In the genomic region with DNA sequence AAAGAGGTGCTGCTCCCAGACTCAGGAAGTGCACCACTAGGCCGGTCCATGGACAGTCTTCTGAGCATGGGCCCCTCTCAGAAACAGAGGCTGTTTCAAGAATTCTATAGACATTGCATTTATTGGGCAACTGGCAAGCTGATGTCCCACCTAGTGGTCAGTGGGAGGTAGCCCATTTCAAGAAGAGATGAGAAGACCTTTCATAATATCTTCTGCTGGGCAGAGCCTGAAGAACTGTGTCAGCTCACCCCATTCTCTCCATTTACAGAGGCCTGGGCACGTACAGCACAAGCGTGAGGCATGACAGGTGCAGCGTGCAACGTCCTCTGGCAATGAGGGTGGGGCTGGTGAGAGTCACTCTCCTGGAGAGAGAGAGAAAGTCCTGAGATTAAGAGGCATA, we compare ENCODE assay signal across 1 cellular context.
TF ChIP-seq lines count a peak whose summit lies in the region.

No MANE protein-coding gene starts in this region.

TF ChIP-seq in K562, 482 proteins besides CTCF, POLR2A, EP300 and RAD21 (continued from another document):
- TF ChIP-seq, protein P1, sequence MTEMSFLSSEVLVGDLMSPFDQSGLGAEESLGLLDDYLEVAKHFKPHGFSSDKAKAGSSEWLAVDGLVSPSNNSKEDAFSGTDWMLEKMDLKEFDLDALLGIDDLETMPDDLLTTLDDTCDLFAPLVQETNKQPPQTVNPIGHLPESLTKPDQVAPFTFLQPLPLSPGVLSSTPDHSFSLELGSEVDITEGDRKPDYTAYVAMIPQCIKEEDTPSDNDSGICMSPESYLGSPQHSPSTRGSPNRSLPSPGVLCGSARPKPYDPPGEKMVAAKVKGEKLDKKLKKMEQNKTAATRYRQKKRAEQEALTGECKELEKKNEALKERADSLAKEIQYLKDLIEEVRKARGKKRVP (CRISPR knock-in tag; IDR thresholded peaks at IDR 0.05) = 0 out of 2 replicates have a peak, but pooled peaks have one; percentile 47
- TF ChIP-seq MYC (IDR thresholded peaks at IDR 0.05; ENCODE audit: low read depth, low read length) = 0 out of 2 replicates have a peak, but pooled peaks have one; percentile 18
- TF ChIP-seq MYC (CRISPR knock-in tag; IDR thresholded peaks at IDR 0.05; ENCODE audit: borderline replicate concordance, low read depth) = no peak
- TF ChIP-seq KDM2B (CRISPR knock-in tag; IDR thresholded peaks at IDR 0.05) = no peak
- TF ChIP-seq MAFF (IDR thresholded peaks at IDR 0.05; ENCODE audit: low read length) = peak; percentile 39; the same call in 1 of the 2 replicates
- peak in 1 of 2 experiments; percentile 50; a peak in 1 of 4 replicates for TF ChIP-seq RCOR1 (IDR thresholded peaks at IDR 0.05; ENCODE audit: borderline replicate concordance in 1 of 2, low read depth in 2 of 2, low read length in 2 of 2)
- 0 out of 2 replicates have a peak, but pooled peaks have one; percentile 28 for TF ChIP-seq KLF16 (IDR thresholded peaks at IDR 0.05)
- 0 out of 2 replicates have a peak, but pooled peaks have one; percentile 14 for TF ChIP-seq ZNF263 (CRISPR knock-in tag; IDR thresholded peaks at IDR 0.05; ENCODE audit: borderline replicate concordance)
- no peak for TF ChIP-seq MCM5 (IDR thresholded peaks at IDR 0.05; ENCODE audit: low read depth)
- 0 out of 2 replicates have a peak, but pooled peaks have one; percentile 19 for TF ChIP-seq ETV5 (CRISPR knock-in tag; IDR thresholded peaks at IDR 0.05; ENCODE audit: low read depth)
- TF ChIP-seq JUND (IDR thresholded peaks at IDR 0.05; ENCODE audit: borderline replicate concordance, low read depth, low read length) = peak; percentile 59; the same call in 1 of the 2 replicates
- no peak; the same call in 2 of the 3 replicates for TF ChIP-seq JUND (tag; IDR thresholded peaks at IDR 0.05; ENCODE audit: borderline replicate concordance, low read depth, low read length)
- TF ChIP-seq POLR2H (tag; IDR thresholded peaks at IDR 0.05; ENCODE audit: low read depth) = no peak
- no peak for TF ChIP-seq ZNF134 (CRISPR knock-in tag; conservative IDR thresholded peaks at IDR 0.05)
- TF ChIP-seq ZNF583 (CRISPR knock-in tag; IDR thresholded peaks at IDR 0.05) = 0 out of 2 replicates have a peak, but pooled peaks have one; percentile 8
- peak; percentile 83 for TF ChIP-seq SMC3 (conservative IDR thresholded peaks at IDR 0.05; ENCODE audit: insufficient read depth, low read depth, low read length)
- 0 out of 2 replicates have a peak, but pooled peaks have one; percentile 12 for TF ChIP-seq SMAD3 (CRISPR knock-in tag; conservative IDR thresholded peaks at IDR 0.05)
- TF ChIP-seq HMG20B (CRISPR knock-in tag; IDR thresholded peaks at IDR 0.05) = no peak
- 0 out of 2 replicates have a peak, but pooled peaks have one; percentile 28 for TF ChIP-seq TEAD4 (IDR thresholded peaks at IDR 0.05; ENCODE audit: low read length)
- TF ChIP-seq TEAD4 (CRISPR knock-in tag; IDR thresholded peaks at IDR 0.05; ENCODE audit: borderline replicate concordance) = no peak
- TF ChIP-seq CEBPB (tag; IDR thresholded peaks at IDR 0.05) = peak; percentile 88
